In the genomic region with DNA sequence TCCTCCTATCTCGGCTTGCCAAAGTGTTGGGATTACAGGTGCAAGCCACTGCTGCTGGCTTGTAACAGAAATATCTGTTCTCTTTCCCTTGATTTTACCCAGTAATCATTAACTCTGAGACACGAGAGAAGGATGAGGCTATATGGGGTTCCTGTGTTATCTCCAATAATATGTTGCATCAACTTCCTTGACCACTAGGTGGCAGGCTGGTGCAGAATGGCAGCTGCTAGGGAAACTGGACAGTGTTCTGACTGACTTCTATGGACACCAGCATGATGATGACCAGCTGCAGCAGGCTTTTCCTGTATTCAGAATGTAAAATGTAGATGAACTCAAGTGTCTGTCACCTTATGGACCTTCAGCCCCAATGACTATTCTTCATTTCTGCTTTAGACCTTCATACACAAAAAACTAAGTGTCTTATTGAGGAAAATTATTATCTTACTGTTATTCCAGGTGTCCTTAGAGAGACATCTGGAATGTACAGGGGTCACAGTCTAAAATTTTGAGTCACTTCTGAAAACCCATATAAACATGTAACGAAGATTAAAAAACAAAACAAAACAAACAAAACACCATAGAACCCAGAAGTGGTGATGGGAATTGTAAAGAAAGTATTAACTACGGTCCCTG, we compare ENCODE assay signal across 8 cellular contexts.
A peak's percentile ranks its signal among the peaks of the same experiment; 100 is the strongest.
DNase-seq lines count a peak whose midpoint lies in the region; TF ChIP-seq lines count a peak whose summit lies in the region.

No MANE protein-coding gene starts in this region.

- H3K4me3 ChIP-seq in HFF-Myc (replicated peaks; ENCODE audit: low read depth, low read length), result no peak overlapping the region

- TF ChIP-seq CTCF in HFF-Myc (IDR thresholded peaks at IDR 0.05; ENCODE audit: low read depth, low read length, missing control alignments), result peak; percentile 91

- DNase-seq in NCI-H524 (lab: John Stamatoyannopoulos, UW), result peak; percentile 32 to 62
- DNase-seq in NCI-H524 treated with DMSO at 0.1 percent for 48 hours (lab: John Stamatoyannopoulos, UW), result no peak
- DNase-seq in HFF-Myc (ENCODE audit: extremely low read depth, low read depth), result peak; percentile 86
- DNase-seq in NAMALWA (ENCODE audit: low spot score), result peak; percentile 85
- peak; percentile 56 for DNase-seq in T1000 (lab: John Stamatoyannopoulos, UW)
- peak; percentile 85 for DNase-seq in astrocyte of the hippocampus (ENCODE audit: low read depth, low spot score)
- DNase-seq in iPS-NIHi11 (ENCODE audit: low spot score), result peak; percentile 78
- peak; percentile 80 for DNase-seq in stimulated activated CD4-positive, alpha-beta T cell treated with anti-CD3 and anti-CD28 coated beads, Interleukin-15, amount 100 ng/mL, for 24 hours
